ENCODE assay signal across 11 cellular contexts in genomic region chr3:195551381-195551978, GRCh38. TPM values are rescaled to one million over a fixed set of nuclear protein-coding genes. Genes with fewer than 3 reads are reported as not detected.
A peak's percentile ranks its signal among the peaks of the same experiment; 100 is the strongest.
DNase-seq lines count a peak whose midpoint lies in the region; ATAC-seq, FAIRE-seq and TF ChIP-seq lines count a peak whose summit lies in the region.
"Had no signal": no experiment of that assay in that cellular context is flagged by ENCODE, and none has a peak within 500 bp of the region (broad histone marks: within the 10 kb centered on the region; RNA-seq: fewer than 3 reads in every experiment).

No MANE protein-coding gene starts in this region.

- H3K9me3 ChIP-seq in GM12878 (replicated peaks; ENCODE audit: control insufficient read depth, insufficient read depth, low read length) (no peaks in the 10 kb centered on the region), aorta (ENCODE audit: control insufficient read depth, low read length) (no peaks in the 10 kb centered on the region)

- WGBS in GM12878 (ENCODE audit: insufficient coverage, insufficient replicate concordance, low lambda C conversion rate, missing lambda C conversion rate) = 83% methylated on average over 7 of the region's 7 CpGs
- WGBS in aorta, 2 donors = 60 to 62% methylated on average over 7 of the region's 7 CpGs

- POLR2A ChIA-PET in GM12878 (lab: Charles Lee) = interaction anchor here (0.6 to 2.3 kb wide), 2 partner anchors 10 to 421 kb away, joined by 3 to 19 read pairs; partner anchors contain the start of gene PPP1R2

- no peak for TF ChIP-seq RAD21 in GM12878 (IDR thresholded peaks at IDR 0.05; ENCODE audit: insufficient read depth, low read depth, low read length)

- H3K79me2 ChIP-seq in GM12878 (ENCODE audit: control insufficient read depth, insufficient read depth, low read length) = no peaks in the 10 kb centered on the region

- H3K27ac ChIP-seq in GM12878 (ENCODE audit: control insufficient read depth, insufficient read depth) (no peak overlapping the region), aorta (ENCODE audit: low read depth in 1 of 2, low read length in 2 of 2) (no peak overlapping the region)
- H3K27ac ChIP-seq: cardiac muscle cell had no signal

- CTCF ChIA-PET in GM12878 (lab: Yijun Ruan, JAX) = interaction anchor here (1.2 to 1.8 kb wide), 3 partner anchors 10 to 280 kb away, joined by 4 to 20 read pairs (median 5); partner anchors contain the start of gene XXYLT1

- RAD21 ChIA-PET in GM12878 (lab: Charles Lee; ENCODE audit: unreplicated experiment) = interaction anchor here (0.7 to 1.9 kb wide), 4 partner anchors 10 to 352 kb away, joined by 3 to 9 read pairs (median 4); partner anchors contain the start of gene XXYLT1

- ATAC-seq in Right ventricle myocardium superior (ENCODE audit: poor library complexity) (peak; percentile 74), GM12878 (no peak), aorta (ENCODE audit: low FRiP score) (peak; percentile 69), HG02938 (IDR thresholded peaks at IDR 0.05; ENCODE audit: unreplicated experiment) (no peak), HG03354 (IDR thresholded peaks at IDR 0.05; ENCODE audit: poor library complexity, severe bottlenecking, unreplicated experiment) (no peak)

- no peak for FAIRE-seq in GM12878 (lab: Jason Lieb, UNC)

- H3K4me3 ChIP-seq in GM12878 = no peak overlapping the region
- no peak overlapping the region for H3K4me3 ChIP-seq in aorta (ENCODE audit: low read length in 2 of 2)
- H3K4me3 ChIP-seq: cardiac muscle cell had no signal

- no TSS peak for BruUV-seq in GM12878 (replicated peaks; lab: Mats Ljungman, UMichigan)

- TF ChIP-seq CTCF in GM12878 (IDR thresholded peaks at IDR 0.05 in 2 of 3, conservative IDR thresholded peaks at IDR 0.05 in 1 of 3; ENCODE audit: control insufficient read depth in 2 of 3, extremely low read depth in 1 of 3, insufficient read depth in 1 of 3, low read depth in 3 of 3, low read length in 3 of 3) = no peak

- no peak for TF ChIP-seq EP300 in GM12878 (IDR thresholded peaks at IDR 0.05; ENCODE audit: borderline replicate concordance in 1 of 2, control insufficient read depth in 1 of 2, low read depth in 2 of 2, low read length in 2 of 2)

- H3K9ac ChIP-seq in GM12878 (ENCODE audit: control insufficient read depth, insufficient read depth, low read length) = no peak overlapping the region

- SMC1A ChIA-PET in GM12878 (lab: Charles Lee; ENCODE audit: uncharacterized antibody, unreplicated experiment) = interaction anchor here (1.5 to 4.6 kb wide), 4 partner anchors 10 to 280 kb away, joined by 3 to 28 read pairs (median 14); partner anchors contain the start of gene XXYLT1

- H3K27me3 ChIP-seq in GM12878 (replicated peaks in 1 of 2; ENCODE audit: control insufficient read depth in 2 of 2, insufficient read depth in 2 of 2, low read length in 1 of 2) = no peaks in the 10 kb centered on the region
- no peaks in the 10 kb centered on the region for H3K27me3 ChIP-seq in aorta (ENCODE audit: control insufficient read depth in 1 of 2, insufficient read depth in 2 of 2, low read length in 1 of 2)
- H3K27me3 ChIP-seq: cardiac muscle cell had no signal

- DNase-seq in Right ventricle myocardium superior (peak; percentile 71), cardiac septum (ENCODE audit: low spot score) (no peak), GM12878 (ENCODE audit: low read depth, low spot score) (no peak), myocyte (ENCODE audit: low read depth) (peak; percentile 80), aorta (peak in 1 of 2 donors; percentile 49), NCI-H2196 (lab: John Stamatoyannopoulos, UW; ENCODE audit: unreplicated experiment) (no peak)
- DNase-seq: NCI-H1417 had no signal

- H2AFZ ChIP-seq in GM12878 (ENCODE audit: control insufficient read depth, low read depth, low read length) = peak overlapping the region; percentile 1; the same call in 1 of the 2 replicates

- no peak for TF ChIP-seq POLR2A in GM12878 (IDR thresholded peaks at IDR 0.05; ENCODE audit: low read depth, low read length)

- no peaks in the 10 kb centered on the region for H4K20me1 ChIP-seq in GM12878 (ENCODE audit: control insufficient read depth, insufficient read depth)

- intact Hi-C loops in Right ventricle myocardium superior (cut with DNase I) (no loop called here), cardiac septum (cut with DNase I) (no loop called here), GM12878 (cut with micrococcal nuclease; ENCODE audit: unreplicated experiment) (no loop called here), aorta (cut with DNase I) (no loop called here)

- H3K36me3 ChIP-seq in GM12878 (ENCODE audit: control insufficient read depth in 2 of 2, insufficient read depth in 2 of 2, low read length in 1 of 2) (no peaks in the 10 kb centered on the region), aorta (ENCODE audit: control insufficient read depth in 1 of 2, insufficient read depth in 2 of 2, low read length in 1 of 2) (no peaks in the 10 kb centered on the region)
- H3K36me3 ChIP-seq: cardiac muscle cell had no signal

- in situ Hi-C loops in GM12878 (cut with MboI) = no loop called here

- H3K4me2 ChIP-seq in GM12878 (ENCODE audit: control insufficient read depth, insufficient read depth) = no peak overlapping the region

- H3K4me1 ChIP-seq in GM12878 (ENCODE audit: control insufficient read depth, insufficient read depth, low read length) (peaks cover 17% of the 10 kb centered on the region), aorta (ENCODE audit: control insufficient read depth in 1 of 2, insufficient read depth in 2 of 2, low read length in 2 of 2) (no peaks in the 10 kb centered on the region)

TF ChIP-seq in GM12878, 131 proteins besides CTCF, POLR2A, EP300 and RAD21:
- TF ChIP-seq NR2C1 (IDR thresholded peaks at IDR 0.05) (no peak), MTA3 (IDR thresholded peaks at IDR 0.05; ENCODE audit: borderline replicate concordance, low read length) (no peak), ZNF24 (IDR thresholded peaks at IDR 0.05) (no peak), SUPT20H (IDR thresholded peaks at IDR 0.05; ENCODE audit: borderline replicate concordance, control insufficient read depth, low read depth, low read length) (no peak), NFXL1 (IDR thresholded peaks at IDR 0.05; ENCODE audit: borderline replicate concordance) (no peak)
TF ChIP-seq in GM12878: peak in this region for 0.

RNA-seq across cellular contexts. Expression of gene PPP1R2, which starts 8.4 kb away (rescaled TPM):
- 28.2 TPM for total RNA-seq in Right ventricle myocardium superior
- 53.6 TPM for total RNA-seq in cardiac septum
- total RNA-seq in GM12878 (2013; cell fraction: nucleolus; rRNA removed) = 67.5 and 70.0 TPM in 2 replicates
- total RNA-seq in GM12878 (2014; rRNA removed) = 97.5 and 116 TPM in 2 replicates
- total RNA-seq in GM12878 (2014; rRNA removed; fragmentation: Illumina TruSeq; extraction: Trizol) = 49.1 and 50.4 TPM in 2 replicates
- total RNA-seq in GM12878 (2021) = 44.7 and 45.1 TPM in 2 replicates
- polyA plus RNA-seq in GM12878 (2011; ENCODE audit: low read depth) = 45.4 TPM
- polyA plus RNA-seq in GM12878 (2011; rRNA removed) = 60.3 and 67.0 TPM in 2 replicates
- 22.5 and 61.3 TPM in 2 replicates for polyA plus RNA-seq in GM12878 (2011; cell fraction: cytosol; rRNA removed)
- 30.7 and 31.6 TPM in 2 replicates for polyA plus RNA-seq in GM12878 (2011; cell fraction: nucleus; rRNA removed)
- 27.1 and 43.5 TPM in 2 replicates for polyA plus RNA-seq in GM12878 (2012)
- 38.8 and 68.6 TPM in 2 replicates for polyA plus RNA-seq in GM12878 (2014; fragmentation: Illumina TruSeq; extraction: Trizol)
- 10 to 100 TPM; 10.5 to 22.7 TPM for polyA plus RNA-seq in GM12878 (2014; fragmentation: Nextera tagmentation; extraction: Ambion mirVana)
- 26.6 and 42.3 TPM in 2 replicates for polyA plus RNA-seq in GM12878 (2014; rRNA removed)
- 10 to 100 TPM; 88.6 to 96.1 TPM for polyA plus RNA-seq in GM12878 (2016; fragmentation: Nextera tagmentation; extraction: Ambion mirVana)
- polyA minus RNA-seq in GM12878 (2011; rRNA and poly(A)+ RNA removed) = 26.1 and 27.0 TPM in 2 replicates
- 20.7 and 22.4 TPM in 2 replicates for polyA minus RNA-seq in GM12878 (2011; cell fraction: cytosol; rRNA and poly(A)+ RNA removed)
- polyA minus RNA-seq in GM12878 (2011; cell fraction: nucleus; rRNA and poly(A)+ RNA removed) = 39.8 and 57.0 TPM in 2 replicates
- 39.9 and 82.2 TPM in 2 replicates for total RNA-seq in myocyte
- polyA plus RNA-seq in myocyte (2012) = 20.5 TPM
- 10 to 100 TPM; 53.0 to 55.4 TPM for total RNA-seq in aorta
- polyA plus RNA-seq in aorta = 10 to 100 TPM; 31.3 to 50.0 TPM

RNA-seq across cellular contexts. Expression of gene APOD, which starts 32.3 kb away (rescaled TPM):
- total RNA-seq in Right ventricle myocardium superior (322 TPM), cardiac septum (692 TPM), GM12878 (2014; rRNA removed) (0.06 TPM in 1 of 2 replicates, not detected in the other), GM12878 (2014; rRNA removed; fragmentation: Illumina TruSeq; extraction: Trizol) (not detected in 2 replicates), GM12878 (2021) (not detected in 2 replicates), myocyte (3.6 and 5.5 TPM in 2 replicates), aorta (100 to 1,000 TPM; 301 to 596 TPM)
- not detected in 2 replicates for total RNA-seq in GM12878 (2013; cell fraction: nucleolus; rRNA removed)
- polyA plus RNA-seq in GM12878 (2011; ENCODE audit: low read depth) = not detected
- polyA plus RNA-seq in GM12878 (2011; rRNA removed) (0.35 and 0.48 TPM in 2 replicates), GM12878 (2014; fragmentation: Illumina TruSeq; extraction: Trizol) (0.12 TPM in 1 of 2 replicates, not detected in the other), GM12878 (2014; fragmentation: Nextera tagmentation; extraction: Ambion mirVana) (under 1 TPM; 0.31 to 0.47 TPM), GM12878 (2014; rRNA removed) (not detected in 2 replicates), GM12878 (2016; fragmentation: Nextera tagmentation; extraction: Ambion mirVana) (under 1 TPM; 0.58 to 0.77 TPM), aorta (10 to 100 TPM in 1 of 2 donors, 1 to 10 TPM in 1; 6.4 to 17.3 TPM)
- 0.25 and 0.39 TPM in 2 replicates for polyA plus RNA-seq in GM12878 (2011; cell fraction: cytosol; rRNA removed)
- not detected in 2 replicates for polyA plus RNA-seq in GM12878 (2011; cell fraction: nucleus; rRNA removed)
- 0.45 and 0.73 TPM in 2 replicates for polyA plus RNA-seq in GM12878 (2012)
- polyA minus RNA-seq in GM12878 (2011; rRNA and poly(A)+ RNA removed) = 0.37 and 1.2 TPM in 2 replicates
- polyA minus RNA-seq in GM12878 (2011; cell fraction: cytosol; rRNA and poly(A)+ RNA removed) = not detected in 2 replicates
- not detected in 2 replicates for polyA minus RNA-seq in GM12878 (2011; cell fraction: nucleus; rRNA and poly(A)+ RNA removed)
- polyA plus RNA-seq in myocyte (2012) = 6.6 TPM
- total RNA-seq: cardiac muscle cell had no signal
- polyA plus RNA-seq: CD14-positive monocyte had no signal

Comparison
In these comparisons a context has a peak if more than half of its experiments do, and no peak if none do; other contexts are left out.
1. DNase-seq: peak in Right ventricle myocardium superior (single experiment) and myocyte (single experiment); none in cardiac septum (single experiment), GM12878 (single experiment) and NCI-H2196 (single experiment).
2. ATAC-seq: peak in Right ventricle myocardium superior (single experiment) and aorta (single experiment); none in GM12878 (single experiment), HG02938 (single experiment) and HG03354 (single experiment).
3. RNA of gene APOD, which starts 32.3 kb away (total RNA-seq): 692 TPM in cardiac septum (single experiment), 301 to 596 TPM in aorta and 322 TPM in Right ventricle myocardium superior (single experiment); 3.6 to 5.5 TPM in myocyte and 0.06 TPM in GM12878; every median in the first group is over 10 times any median in the second.